Comparison of ENCODE assay signal across 13 cellular contexts in genomic region chr2:42875880-42876279, GRCh38.
DNase-seq lines count a peak whose midpoint lies in the region; ATAC-seq and TF ChIP-seq lines count a peak whose summit lies in the region.
"Had no signal": no experiment of that assay in that cellular context is flagged by ENCODE, and none has a peak within 500 bp of the region (broad histone marks: within the 10 kb centered on the region; RNA-seq: fewer than 3 reads in every experiment).

No MANE protein-coding gene starts in this region.

- H3K9me3 ChIP-seq in right cardiac atrium (ENCODE audit: control insufficient read depth, low read length) (no peaks in the 10 kb centered on the region), prostate gland (no peaks in the 10 kb centered on the region)
- H3K9me3 ChIP-seq: BE2C, body of pancreas had no signal

- ATAC-seq in right cardiac atrium (no peak), GM19351 (IDR thresholded peaks at IDR 0.05; ENCODE audit: unreplicated experiment) (no peak), HG02970 (IDR thresholded peaks at IDR 0.05; ENCODE audit: low FRiP score, unreplicated experiment) (no peak)
- ATAC-seq: stimulated activated memory B cell treated with anti-CD40 and anti-IgM and Interleukin-4, amounts not matched to agents 10 μg/mL and 1 μg/mL and 100 μg/mL, for 72 hours had no signal

- H3K27ac ChIP-seq in cingulate gyrus (ENCODE audit: low read depth, low read length), result peak overlapping the region; percentile 47
- peak overlapping the region; percentile 82 for H3K27ac ChIP-seq in right cardiac atrium (ENCODE audit: low read length)
- H3K27ac ChIP-seq in prostate gland, result peak overlapping the region; percentile 72 to 73

- DNase-seq in right cardiac atrium (no peak), prostate gland (ENCODE audit: low spot score) (no peak), type B pancreatic cell (ENCODE audit: extremely low spot score, unreplicated experiment) (peak; percentile 32), kidney glomerular epithelial cell (lab: John Stamatoyannopoulos, UW) (no peak)
- DNase-seq: BE2C, dorsolateral prefrontal cortex, NCI-H2081 had no signal

- intact Hi-C loops in right cardiac atrium (cut with DNase I), result loop anchor here in 1 of 4 donors (5.0 kb wide), 1 partner anchor 46 kb away; no protein-coding TSS in a partner anchor
- intact Hi-C loops in prostate gland (cut with DNase I), result no loop called here

- 67% methylated on average over 3 of the region's 3 CpGs for WGBS in right cardiac atrium
- WGBS in prostate gland, result 64% methylated on average over 3 of the region's 3 CpGs

- H3K36me3 Mint-ChIP-seq in type B pancreatic cell, result no peaks in the 10 kb centered on the region
- H3K36me3 Mint-ChIP-seq: memory B cell; stimulated activated memory B cell treated with anti-CD40 and anti-IgM and Interleukin-4, amounts not matched to agents 10 μg/mL and 1 μg/mL and 100 μg/mL, for 72 hours had no signal

- H3K4me3 ChIP-seq in right cardiac atrium (ENCODE audit: low read length), result no peak overlapping the region
- H3K4me3 ChIP-seq in prostate gland, result no peak overlapping the region
- H3K4me3 ChIP-seq: body of pancreas, dorsolateral prefrontal cortex had no signal

- H3K4me1 ChIP-seq in right cardiac atrium (ENCODE audit: control insufficient read depth, insufficient read depth, low read length), result peaks cover 19% of the 10 kb centered on the region
- H3K4me1 ChIP-seq in prostate gland (replicated peaks), result peaks cover 18% of the 10 kb centered on the region

- H3K36me3 ChIP-seq in prostate gland, result no peaks in the 10 kb centered on the region
- H3K36me3 ChIP-seq: BE2C had no signal

- TF ChIP-seq CTCF in prostate gland (IDR thresholded peaks at IDR 0.05) (no peak), type B pancreatic cell (conservative IDR thresholded peaks at IDR 0.05) (no peak)

- no peak for TF ChIP-seq POLR2A in prostate gland (IDR thresholded peaks at IDR 0.05)

- H3K9me3 Mint-ChIP-seq in type B pancreatic cell, result no peaks in the 10 kb centered on the region
- H3K9me3 Mint-ChIP-seq: memory B cell; stimulated activated memory B cell treated with anti-CD40 and anti-IgM and Interleukin-4, amounts not matched to agents 10 μg/mL and 1 μg/mL and 100 μg/mL, for 72 hours had no signal

- peaks cover 17% of the 10 kb centered on the region for H3K4me1 Mint-ChIP-seq in type B pancreatic cell (ENCODE audit: unreplicated experiment)
- H3K4me1 Mint-ChIP-seq: memory B cell had no signal

- H3K27me3 ChIP-seq in right cardiac atrium (ENCODE audit: control insufficient read depth, insufficient read depth) (no peaks in the 10 kb centered on the region), prostate gland (replicated peaks; ENCODE audit: insufficient read depth) (no peaks in the 10 kb centered on the region)
- H3K27me3 ChIP-seq: BE2C, body of pancreas, dorsolateral prefrontal cortex had no signal

- H3K4me3 Mint-ChIP-seq in type B pancreatic cell, result no peak overlapping the region
- H3K4me3 Mint-ChIP-seq: memory B cell; stimulated activated memory B cell treated with anti-CD40 and anti-IgM and Interleukin-4, amounts not matched to agents 10 μg/mL and 1 μg/mL and 100 μg/mL, for 72 hours had no signal

- no peak overlapping the region for H3K27ac Mint-ChIP-seq in type B pancreatic cell
- H3K27ac Mint-ChIP-seq: memory B cell; stimulated activated memory B cell treated with anti-CD40 and anti-IgM and Interleukin-4, amounts not matched to agents 10 μg/mL and 1 μg/mL and 100 μg/mL, for 72 hours had no signal

- H3K27me3 Mint-ChIP-seq in type B pancreatic cell, result no peaks in the 10 kb centered on the region
- H3K27me3 Mint-ChIP-seq: memory B cell; stimulated activated memory B cell treated with anti-CD40 and anti-IgM and Interleukin-4, amounts not matched to agents 10 μg/mL and 1 μg/mL and 100 μg/mL, for 72 hours had no signal
